ENCODE assay signal across 22 cellular contexts in the genomic region with DNA sequence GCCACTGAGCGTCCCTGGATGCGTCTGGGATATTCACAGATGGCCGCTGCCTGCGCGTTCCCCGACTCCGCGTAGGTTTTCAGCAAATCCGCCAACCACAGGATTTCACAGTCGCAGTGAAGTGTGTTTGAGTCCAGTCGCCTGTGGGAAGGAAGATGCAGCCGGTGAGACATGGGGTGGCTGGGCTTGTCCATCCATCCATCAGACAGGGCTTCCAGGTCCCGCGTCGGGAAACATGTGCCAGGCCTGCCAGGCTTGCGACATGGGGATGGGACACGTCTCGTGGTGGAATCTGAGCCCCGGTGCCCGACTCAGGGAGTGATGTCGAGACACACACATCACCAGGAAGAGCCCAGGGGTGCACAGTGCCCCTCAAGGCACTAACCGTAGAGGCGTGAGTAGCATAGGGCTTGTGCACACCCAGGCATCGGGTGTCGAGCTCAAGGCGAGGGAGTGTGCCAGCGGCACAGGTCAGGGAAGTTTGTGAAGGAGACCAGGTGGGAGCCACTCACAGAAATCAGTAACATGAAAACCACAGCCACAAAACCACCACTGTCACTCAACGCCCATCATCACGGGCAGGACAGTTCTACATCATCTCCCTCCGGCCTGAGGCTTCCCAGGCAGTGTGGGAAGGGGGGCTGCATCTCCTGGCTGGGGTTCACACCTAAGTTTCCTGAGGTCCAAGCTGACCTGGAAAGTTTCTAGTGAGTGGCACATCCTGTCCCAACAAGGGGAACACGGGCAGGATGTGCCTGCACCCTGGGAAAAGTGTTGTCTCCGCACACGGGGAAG.
"Had no signal": no experiment of that assay in that cellular context is flagged by ENCODE, and none has a peak within 500 bp of the region (broad histone marks: within the 10 kb centered on the region; RNA-seq: fewer than 3 reads in every experiment).

No MANE protein-coding gene starts in this region.

- H3K4me1 Mint-ChIP-seq: activated CD4-positive, alpha-beta T cell treated with anti-CD3 and anti-CD28 coated beads, Interleukin-2, amount 10 ng/mL, durations not matched to agents 7 days and 5 days; activated naive CD4-positive, alpha-beta T cell treated with anti-CD3 and anti-CD28 coated beads, Interleukin-2, amount 50 U/mL, for 24 hours had no signal

- FAIRE-seq: colon had no signal

- ATAC-seq: activated CD4-positive, CD25-positive, alpha-beta regulatory T cell treated with anti-CD3 and anti-CD28 coated beads, Interleukin-2, amount 50 U/mL, for 24 hours; activated CD8-positive, alpha-beta T cell treated with anti-CD3 and anti-CD28 coated beads for 36 hours; left ventricle myocardium superior; natural killer cell treated with Interleukin-12 subunit alpha and Interleukin-12 subunit beta and Interleukin-15 and Interleukin-18, amount 100 ng/mL, for 72 hours had no signal

- DNase-seq: activated CD4-positive, alpha-beta T cell treated with anti-CD3 and anti-CD28 coated beads, Interleukin-2, amount 10 ng/mL, durations not matched to agents 7 days and 5 days; activated CD8-positive, alpha-beta T cell treated with anti-CD3 and anti-CD28 coated beads for 36 hours; activated gamma-delta T cell treated with Interleukin-2 at 50 U/mL for 16 hours; activated T-cell treated with anti-CD3 and anti-CD28 coated beads, Interleukin-2, amount 50 U/mL, for 1 hour; adrenal gland; brain microvascular endothelial cell; central memory CD4-positive, alpha-beta T cell; hippocampal formation; occipital lobe; stimulated activated CD4-positive, alpha-beta T cell treated with anti-CD3 and anti-CD28 coated beads, Interleukin-2, amount 100 ng/mL, for 48 hours; stimulated activated CD8-positive, alpha-beta memory T cell treated with anti-CD3 and anti-CD28 coated beads, Interleukin-4, amount 100 ng/mL, for 48 hours; stimulated activated naive CD4-positive, alpha-beta T cell; tibial artery had no signal

- H3K27me3 ChIP-seq: adrenal gland, ascending aorta, brain microvascular endothelial cell, esophagus muscularis mucosa, sigmoid colon, tibial artery had no signal

- H3K27ac Mint-ChIP-seq: activated CD4-positive, alpha-beta T cell treated with anti-CD3 and anti-CD28 coated beads, Interleukin-2, amount 10 ng/mL, durations not matched to agents 7 days and 5 days; activated CD8-positive, alpha-beta T cell treated with anti-CD3 and anti-CD28 coated beads for 36 hours; activated naive CD4-positive, alpha-beta T cell treated with anti-CD3 and anti-CD28 coated beads, Interleukin-2, amount 50 U/mL, for 24 hours; natural killer cell treated with Interleukin-12 subunit alpha and Interleukin-12 subunit beta and Interleukin-15 and Interleukin-18, amount 100 ng/mL, for 72 hours had no signal

- H3K27me3 Mint-ChIP-seq: activated CD8-positive, alpha-beta T cell treated with anti-CD3 and anti-CD28 coated beads for 36 hours; activated naive CD4-positive, alpha-beta T cell treated with anti-CD3 and anti-CD28 coated beads, Interleukin-2, amount 50 U/mL, for 24 hours; natural killer cell treated with Interleukin-12 subunit alpha and Interleukin-12 subunit beta and Interleukin-15 and Interleukin-18, amount 100 ng/mL, for 72 hours had no signal

- H3K4me2 ChIP-seq: smooth muscle cell had no signal

- H3K9me3 Mint-ChIP-seq: activated CD4-positive, alpha-beta T cell treated with anti-CD3 and anti-CD28 coated beads, Interleukin-2, amount 10 ng/mL, durations not matched to agents 7 days and 5 days; activated CD8-positive, alpha-beta T cell treated with anti-CD3 and anti-CD28 coated beads for 36 hours; activated naive CD4-positive, alpha-beta T cell treated with anti-CD3 and anti-CD28 coated beads, Interleukin-2, amount 50 U/mL, for 24 hours; natural killer cell treated with Interleukin-12 subunit alpha and Interleukin-12 subunit beta and Interleukin-15 and Interleukin-18, amount 100 ng/mL, for 72 hours had no signal

- H3K36me3 Mint-ChIP-seq: activated naive CD4-positive, alpha-beta T cell treated with anti-CD3 and anti-CD28 coated beads, Interleukin-2, amount 50 U/mL, for 24 hours; natural killer cell treated with Interleukin-12 subunit alpha and Interleukin-12 subunit beta and Interleukin-15 and Interleukin-18, amount 100 ng/mL, for 72 hours had no signal

- H3K4me3 ChIP-seq: adrenal gland, ascending aorta, esophagus muscularis mucosa, sigmoid colon, smooth muscle cell, tibial artery had no signal

- H3K4me3 Mint-ChIP-seq: activated CD4-positive, alpha-beta T cell treated with anti-CD3 and anti-CD28 coated beads, Interleukin-2, amount 10 ng/mL, durations not matched to agents 7 days and 5 days; activated CD8-positive, alpha-beta T cell treated with anti-CD3 and anti-CD28 coated beads for 36 hours; activated naive CD4-positive, alpha-beta T cell treated with anti-CD3 and anti-CD28 coated beads, Interleukin-2, amount 50 U/mL, for 24 hours; natural killer cell treated with Interleukin-12 subunit alpha and Interleukin-12 subunit beta and Interleukin-15 and Interleukin-18, amount 100 ng/mL, for 72 hours had no signal

- H3K27ac ChIP-seq: adrenal gland, ascending aorta, brain microvascular endothelial cell, esophagus muscularis mucosa, tibial artery had no signal

- H3K9me3 ChIP-seq: adrenal gland, ascending aorta, esophagus muscularis mucosa, sigmoid colon, tibial artery had no signal

- H3K4me1 ChIP-seq: adrenal gland had no signal
